Comparison of ENCODE assay signal across 21 cellular contexts in genomic region chrX:150834695-150835094, GRCh38.
A peak's percentile ranks its signal among the peaks of the same experiment; 100 is the strongest.
DNase-seq lines count a peak whose midpoint lies in the region; ATAC-seq, FAIRE-seq and TF ChIP-seq lines count a peak whose summit lies in the region.
"Had no signal": no experiment of that assay in that cellular context is flagged by ENCODE, and none has a peak within 500 bp of the region (broad histone marks: within the 10 kb centered on the region; RNA-seq: fewer than 3 reads in every experiment).

No MANE protein-coding gene starts in this region.

- no TSS peak for BruUV-seq in K562 (replicated peaks; lab: Mats Ljungman, UMichigan)

- no peak for TF ChIP-seq POLR2A in K562 (conservative IDR thresholded peaks at IDR 0.05)

- POLR2A ChIA-PET in K562 (lab: Yijun Ruan, JAX): no interaction called here

- no peak for DNase-seq in activated CD8-positive, alpha-beta memory T cell treated with anti-CD3 and anti-CD28 coated beads, Interleukin-2, amount 10 ng/mL, durations not matched to agents 7 days and 5 days
- no peak for DNase-seq in activated CD8-positive, alpha-beta memory T cell treated with anti-CD3 and anti-CD28 coated beads, Interleukin-2, amount 50 U/mL, for 48 hours
- DNase-seq in D721Med (ENCODE audit: insufficient read length, low spot score) (no peak), K562 (ENCODE audit: extremely low read depth in 1 of 4, low spot score in 3 of 4) (no peak), DMS114 treated with DMSO at 0.1 percent for 48 hours (lab: John Stamatoyannopoulos, UW; ENCODE audit: unreplicated experiment) (no peak), globus pallidus (ENCODE audit: low spot score) (no peak)
- DNase-seq: 8988T; Caco-2; CD4-positive, CD25-positive, alpha-beta regulatory T cell; CD8-positive, alpha-beta T cell; DMS 273 treated with DMSO at 0.1 percent for 48 hours; DND-41; GOT3 had no signal

- no peak for TF ChIP-seq EP300 in K562 (IDR thresholded peaks at IDR 0.05; ENCODE audit: low read length)

- H3K9me1 ChIP-seq in K562 (ENCODE audit: control insufficient read depth, insufficient read depth, low read length): no peaks in the 10 kb centered on the region

- TF ChIP-seq RAD21 in K562 (CRISPR knock-in tag; conservative IDR thresholded peaks at IDR 0.05 in 1 of 2, IDR thresholded peaks at IDR 0.05 in 1 of 2): no peak

- no peak overlapping the region for H3K4me3 ChIP-seq in K562
- H3K4me3 ChIP-seq: BLaER1, HAP-1 had no signal

- H3K79me2 ChIP-seq in K562 (ENCODE audit: control insufficient read depth, insufficient read depth, low read length): no peaks in the 10 kb centered on the region

- peak overlapping the region; percentile 12 for H3K27ac Mint-ChIP-seq in activated CD8-positive, alpha-beta memory T cell treated with anti-CD3 and anti-CD28 coated beads, Interleukin-2, amount 10 ng/mL, durations not matched to agents 7 days and 5 days
- H3K27ac Mint-ChIP-seq: B cell; CD4-positive, CD25-positive, alpha-beta regulatory T cell; CD8-positive, alpha-beta T cell had no signal

- ATAC-seq in activated CD8-positive, alpha-beta memory T cell treated with anti-CD3 and anti-CD28 coated beads, Interleukin-2, amount 10 ng/mL, durations not matched to agents 7 days and 5 days: no peak
- no peak for ATAC-seq in K562
- no peak for ATAC-seq in HG03039 (IDR thresholded peaks at IDR 0.05; ENCODE audit: unreplicated experiment)
- ATAC-seq: CD8-positive, alpha-beta T cell had no signal

- H3K36me3 Mint-ChIP-seq in activated CD8-positive, alpha-beta memory T cell treated with anti-CD3 and anti-CD28 coated beads, Interleukin-2, amount 10 ng/mL, durations not matched to agents 7 days and 5 days: peaks cover 6% of the 10 kb centered on the region

- H3K4me1 Mint-ChIP-seq in activated CD8-positive, alpha-beta memory T cell treated with anti-CD3 and anti-CD28 coated beads, Interleukin-2, amount 10 ng/mL, durations not matched to agents 7 days and 5 days: peaks cover 6% of the 10 kb centered on the region
- H3K4me1 Mint-ChIP-seq: B cell had no signal

- CTCF ChIA-PET in activated CD8-positive, alpha-beta memory T cell treated with anti-CD3 and anti-CD28 coated beads, Interleukin-2, amount 10 ng/mL, durations not matched to agents 7 days and 5 days (lab: Charles Lee): no interaction called here
- CTCF ChIA-PET in K562 (lab: Yijun Ruan, JAX; ENCODE audit: low intra/inter-chr PET ratio): no interaction called here

- TF ChIP-seq CTCF in D721Med (IDR thresholded peaks at IDR 0.05; ENCODE audit: insufficient read depth, missing control alignments) (no peak), K562 (IDR thresholded peaks at IDR 0.05 in 2 of 3, conservative IDR thresholded peaks at IDR 0.05 in 1 of 3; ENCODE audit: insufficient read depth in 2 of 3, low read depth in 1 of 3, low read length in 3 of 3) (no peak)

- H3K9me3 Mint-ChIP-seq in activated CD8-positive, alpha-beta memory T cell treated with anti-CD3 and anti-CD28 coated beads, Interleukin-2, amount 10 ng/mL, durations not matched to agents 7 days and 5 days (ENCODE audit: low read depth): no peaks in the 10 kb centered on the region

- H3K4me1 ChIP-seq in K562 (replicated peaks in 1 of 2; ENCODE audit: control insufficient read depth in 2 of 2, insufficient read depth in 2 of 2, low read length in 2 of 2): no peaks in the 10 kb centered on the region; a peak in 2 of 5 replicates
- H3K4me1 ChIP-seq: BLaER1, Caco-2, HAP-1 had no signal

- H3K9me3 ChIP-seq in K562 (replicated peaks; ENCODE audit: control insufficient read depth, insufficient read depth, low read depth, low read length): 0 out of 2 replicates have a peak, but pooled peaks cover 2% of the 10 kb centered on the region
- H3K9me3 ChIP-seq: Caco-2 had no signal

- H3K9ac ChIP-seq in K562 (ENCODE audit: insufficient read depth in 1 of 2, low read depth in 2 of 2, low read length in 2 of 2): no peak overlapping the region
- H3K9ac ChIP-seq: BLaER1 had no signal

- H3K27ac ChIP-seq in K562 (ENCODE audit: extremely low read depth, low read depth, low read length): no peak overlapping the region
- H3K27ac ChIP-seq: BLaER1, C4-2B had no signal

- no peak overlapping the region for H3K4me3 Mint-ChIP-seq in activated CD8-positive, alpha-beta memory T cell treated with anti-CD3 and anti-CD28 coated beads, Interleukin-2, amount 10 ng/mL, durations not matched to agents 7 days and 5 days
- H3K4me3 Mint-ChIP-seq: B cell; CD4-positive, CD25-positive, alpha-beta regulatory T cell; CD8-positive, alpha-beta T cell had no signal

- FAIRE-seq in D721Med (lab: Jason Lieb, UNC) (peak; percentile 75), K562 (lab: Jason Lieb, UNC) (no peak)
- FAIRE-seq: G401.6, GM12892, H54 had no signal

- intact Hi-C loops in K562 (cut with micrococcal nuclease): no loop called here

- no peaks in the 10 kb centered on the region for H3K36me3 ChIP-seq in K562 (ENCODE audit: control insufficient read depth, insufficient read depth, low read length)
- H3K36me3 ChIP-seq: BLaER1, HAP-1 had no signal

- no peaks in the 10 kb centered on the region for H3K27me3 ChIP-seq in K562 (ENCODE audit: control insufficient read depth in 2 of 2, insufficient read depth in 2 of 2, low read length in 2 of 2)
- H3K27me3 ChIP-seq: BLaER1 had no signal

- 0% methylated on average over 1 of the region's 1 CpG for whole genome bisulfite sequencing in K562 (ENCODE audit: insufficient coverage, low coverage, missing lambda C conversion rate)

- no peak overlapping the region for H3K4me2 ChIP-seq in K562 (ENCODE audit: insufficient read depth, low read length)
- H3K4me2 ChIP-seq: BLaER1 had no signal

- no peaks in the 10 kb centered on the region for H3K27me3 Mint-ChIP-seq in activated CD8-positive, alpha-beta memory T cell treated with anti-CD3 and anti-CD28 coated beads, Interleukin-2, amount 10 ng/mL, durations not matched to agents 7 days and 5 days
- H3K27me3 Mint-ChIP-seq: B cell; CD4-positive, CD25-positive, alpha-beta regulatory T cell had no signal

- H4K20me1 ChIP-seq in K562 (replicated peaks; ENCODE audit: control insufficient read depth, insufficient read depth, low read length): no peaks in the 10 kb centered on the region
- H4K20me1 ChIP-seq: BLaER1 had no signal

- in situ Hi-C loops in K562 (cut with MboI): no loop called here

- H2AFZ ChIP-seq in K562 (ENCODE audit: low read depth, low read length): no peak overlapping the region

TF ChIP-seq in K562, 482 proteins besides CTCF, POLR2A, EP300 and RAD21:
- TF ChIP-seq RBM25 (IDR thresholded peaks at IDR 0.05; ENCODE audit: low read depth, low read length, severe bottlenecking) (peak; percentile 50), SAFB2 (IDR thresholded peaks at IDR 0.05; ENCODE audit: borderline replicate concordance, low read depth, low read length, severe bottlenecking) (no peak)
